Comparison of ENCODE assay signal across 9 cellular contexts in the genomic region with DNA sequence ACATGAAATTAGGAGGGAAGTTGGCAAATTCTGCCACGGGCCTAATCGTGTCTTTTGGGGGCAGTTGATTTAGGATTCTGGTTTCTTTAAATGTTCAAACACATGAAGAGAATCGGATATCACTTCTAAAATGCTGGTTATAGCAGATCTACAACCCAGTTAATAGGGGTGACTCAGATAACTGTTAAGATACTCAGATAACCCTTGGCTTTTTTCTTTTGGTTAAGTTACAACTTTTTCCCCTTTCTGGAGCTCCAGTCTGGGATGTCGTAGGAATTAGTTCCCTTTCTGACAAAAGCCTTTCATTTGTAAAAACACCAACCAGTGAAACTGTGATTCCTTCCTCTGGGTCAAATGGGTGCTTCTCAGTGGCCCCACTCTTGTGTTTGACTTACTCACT. TPM values are rescaled to one million over a fixed set of nuclear protein-coding genes. Genes with fewer than 3 reads are reported as not detected.
DNase-seq lines count a peak whose midpoint lies in the region; ATAC-seq and TF ChIP-seq lines count a peak whose summit lies in the region.
"Had no signal": no experiment of that assay in that cellular context is flagged by ENCODE, and none has a peak within 500 bp of the region (broad histone marks: within the 10 kb centered on the region; RNA-seq: fewer than 3 reads in every experiment).

No MANE protein-coding gene starts in this region.

- no peak for DNase-seq in T-helper 1 cell
- DNase-seq in activated CD8-positive, alpha-beta T cell treated with anti-CD3 and anti-CD28 coated beads, Interleukin-2, amount 10 ng/mL, durations not matched to agents 7 days and 5 days, result no peak
- no peak for DNase-seq in nucleus accumbens (lab: John Stamatoyannopoulos, UW)
- no peak for DNase-seq in lower leg skin (ENCODE audit: low spot score in 2 of 2)
- DNase-seq: NCI-H2081 treated with DMSO at 0.1 percent for 48 hours had no signal

- POLR2A ChIA-PET in activated CD8-positive, alpha-beta T cell treated with anti-CD3 and anti-CD28 coated beads, Interleukin-2, amount 10 ng/mL, durations not matched to agents 7 days and 5 days (lab: Charles Lee), result interaction anchor here (0.7 to 2.8 kb wide), 2 partner anchors 9 to 23 kb away, joined by 3 to 14 read pairs; a partner anchor contains a TSS

- H3K4me3 ChIP-seq in iPS-18c (ENCODE audit: insufficient read depth, low read depth, low read length) (peak overlapping the region; percentile 60), lower leg skin (ENCODE audit: low read depth, poor library complexity, severe bottlenecking) (no peak overlapping the region)

- H3K27ac Mint-ChIP-seq in T-helper 1 cell treated with Interleukin-12 subunit alpha and Interleukin-12 subunit beta and Interleukin-4 antibody, amounts not matched to agents 30 μg/mL and 1 μg/mL, for 36 hours, result no peak overlapping the region
- H3K27ac Mint-ChIP-seq in activated CD8-positive, alpha-beta T cell treated with anti-CD3 and anti-CD28 coated beads, Interleukin-2, amount 10 ng/mL, durations not matched to agents 7 days and 5 days, result no peak overlapping the region
- no peak overlapping the region for H3K27ac Mint-ChIP-seq in stimulated activated memory B cell treated with anti-CD40 and anti-IgM and Interleukin-4, amounts not matched to agents 10 μg/mL and 1 μg/mL and 100 μg/mL, for 72 hours

- intact Hi-C loops in lower leg skin (cut with DNase I; ENCODE audit: low total_unique reads), result no loop called here

- H3K4me3 Mint-ChIP-seq in T-helper 1 cell treated with Interleukin-12 subunit alpha and Interleukin-12 subunit beta and Interleukin-4 antibody, amounts not matched to agents 30 μg/mL and 1 μg/mL, for 36 hours, result peak overlapping the region; percentile 66
- peak overlapping the region; percentile 77 for H3K4me3 Mint-ChIP-seq in activated CD8-positive, alpha-beta T cell treated with anti-CD3 and anti-CD28 coated beads, Interleukin-2, amount 10 ng/mL, durations not matched to agents 7 days and 5 days
- peak overlapping the region; percentile 63 for H3K4me3 Mint-ChIP-seq in stimulated activated memory B cell treated with anti-CD40 and anti-IgM and Interleukin-4, amounts not matched to agents 10 μg/mL and 1 μg/mL and 100 μg/mL, for 72 hours

- CTCF ChIA-PET in activated CD8-positive, alpha-beta T cell treated with anti-CD3 and anti-CD28 coated beads, Interleukin-2, amount 10 ng/mL, durations not matched to agents 7 days and 5 days (lab: Charles Lee), result interaction anchor here (1.1 to 1.8 kb wide), 4 partner anchors 8 to 55 kb away, joined by 3 to 4 read pairs (median 4); a partner anchor contains a TSS

- no peak for TF ChIP-seq CTCF in lower leg skin (IDR thresholded peaks at IDR 0.05)

- H3K27me3 Mint-ChIP-seq in T-helper 1 cell treated with Interleukin-12 subunit alpha and Interleukin-12 subunit beta and Interleukin-4 antibody, amounts not matched to agents 30 μg/mL and 1 μg/mL, for 36 hours (ENCODE audit: low read depth), result peaks cover 73% of the 10 kb centered on the region
- H3K27me3 Mint-ChIP-seq in activated CD8-positive, alpha-beta T cell treated with anti-CD3 and anti-CD28 coated beads, Interleukin-2, amount 10 ng/mL, durations not matched to agents 7 days and 5 days (ENCODE audit: low read depth), result peaks cover 37% of the 10 kb centered on the region
- peaks cover 59% of the 10 kb centered on the region for H3K27me3 Mint-ChIP-seq in stimulated activated memory B cell treated with anti-CD40 and anti-IgM and Interleukin-4, amounts not matched to agents 10 μg/mL and 1 μg/mL and 100 μg/mL, for 72 hours

- TF ChIP-seq POLR2A in lower leg skin (IDR thresholded peaks at IDR 0.05), result no peak

- no peaks in the 10 kb centered on the region for H3K9me3 Mint-ChIP-seq in T-helper 1 cell treated with Interleukin-12 subunit alpha and Interleukin-12 subunit beta and Interleukin-4 antibody, amounts not matched to agents 30 μg/mL and 1 μg/mL, for 36 hours
- H3K9me3 Mint-ChIP-seq in activated CD8-positive, alpha-beta T cell treated with anti-CD3 and anti-CD28 coated beads, Interleukin-2, amount 10 ng/mL, durations not matched to agents 7 days and 5 days (ENCODE audit: insufficient read depth), result no peaks in the 10 kb centered on the region
- no peaks in the 10 kb centered on the region for H3K9me3 Mint-ChIP-seq in stimulated activated memory B cell treated with anti-CD40 and anti-IgM and Interleukin-4, amounts not matched to agents 10 μg/mL and 1 μg/mL and 100 μg/mL, for 72 hours

- H3K9me3 ChIP-seq in iPS-18c (ENCODE audit: control insufficient read depth, insufficient read depth, low read length), result peaks cover 2% of the 10 kb centered on the region

- WGBS in lower leg skin, 2 donors, result 33 to 45% methylated on average over 4 of the region's 4 CpGs

- no peak for ATAC-seq in activated CD8-positive, alpha-beta T cell treated with anti-CD3 and anti-CD28 coated beads, Interleukin-2, amount 10 ng/mL, durations not matched to agents 7 days and 5 days
- no peak for ATAC-seq in stimulated activated memory B cell treated with anti-CD40 and anti-IgM and Interleukin-4, amounts not matched to agents 10 μg/mL and 1 μg/mL and 100 μg/mL, for 72 hours
- no peak for ATAC-seq in GM19452 (IDR thresholded peaks at IDR 0.05; ENCODE audit: unreplicated experiment)

- H3K36me3 Mint-ChIP-seq in T-helper 1 cell treated with Interleukin-12 subunit alpha and Interleukin-12 subunit beta and Interleukin-4 antibody, amounts not matched to agents 30 μg/mL and 1 μg/mL, for 36 hours (ENCODE audit: low read depth), result peaks cover 1% of the 10 kb centered on the region
- no peaks in the 10 kb centered on the region for H3K36me3 Mint-ChIP-seq in activated CD8-positive, alpha-beta T cell treated with anti-CD3 and anti-CD28 coated beads, Interleukin-2, amount 10 ng/mL, durations not matched to agents 7 days and 5 days (ENCODE audit: low read depth)
- H3K36me3 Mint-ChIP-seq in stimulated activated memory B cell treated with anti-CD40 and anti-IgM and Interleukin-4, amounts not matched to agents 10 μg/mL and 1 μg/mL and 100 μg/mL, for 72 hours, result no peaks in the 10 kb centered on the region

- H3K4me1 Mint-ChIP-seq in T-helper 1 cell treated with Interleukin-12 subunit alpha and Interleukin-12 subunit beta and Interleukin-4 antibody, amounts not matched to agents 30 μg/mL and 1 μg/mL, for 36 hours (ENCODE audit: low read depth), result peaks cover 10% of the 10 kb centered on the region
- peaks cover 18% of the 10 kb centered on the region for H3K4me1 Mint-ChIP-seq in activated CD8-positive, alpha-beta T cell treated with anti-CD3 and anti-CD28 coated beads, Interleukin-2, amount 10 ng/mL, durations not matched to agents 7 days and 5 days (ENCODE audit: low read depth)
- H3K4me1 Mint-ChIP-seq in stimulated activated memory B cell treated with anti-CD40 and anti-IgM and Interleukin-4, amounts not matched to agents 10 μg/mL and 1 μg/mL and 100 μg/mL, for 72 hours, result peaks cover 3% of the 10 kb centered on the region

RNA-seq across cellular contexts. Expression of a gene that starts 1.0 kb away (rescaled TPM):
- total RNA-seq in activated CD8-positive, alpha-beta T cell treated with anti-CD3 and anti-CD28 coated beads, Interleukin-2, amount 10 ng/mL, durations not matched to agents 7 days and 5 days, result 1 to 10 TPM; 1.2 to 2.8 TPM
- 1 to 10 TPM; 2.7 to 5.3 (median 4.0) TPM for total RNA-seq in lower leg skin

RNA-seq across cellular contexts. Expression of a gene that starts 22.7 kb away (rescaled TPM):
- total RNA-seq in activated CD8-positive, alpha-beta T cell treated with anti-CD3 and anti-CD28 coated beads, Interleukin-2, amount 10 ng/mL, durations not matched to agents 7 days and 5 days, result 10 to 100 TPM; 17.2 to 21.0 TPM
- total RNA-seq in lower leg skin, result 10 to 100 TPM; 19.5 to 53.4 (median 26.8) TPM
